ENCODE assay signal across 17 cellular contexts in the genomic region with DNA sequence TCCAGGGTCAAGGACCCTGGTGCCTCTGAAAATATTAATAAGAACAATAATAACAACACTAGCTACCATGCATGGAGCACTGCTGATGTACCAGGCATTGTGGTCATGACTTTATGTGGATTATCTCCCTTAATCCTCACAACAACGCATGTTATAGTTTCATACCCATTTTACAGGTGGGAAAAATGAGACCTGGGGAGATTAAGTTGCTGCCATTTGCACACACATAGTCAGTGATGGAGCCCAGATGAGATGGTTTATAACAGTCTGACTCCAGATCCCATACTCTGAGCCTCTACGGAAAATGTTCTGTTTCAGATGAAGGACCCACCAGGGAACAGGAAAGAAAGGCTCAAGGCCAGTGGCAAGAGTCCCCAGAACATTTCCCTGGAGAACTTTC. TPM values are rescaled to one million over a fixed set of nuclear protein-coding genes. Genes with fewer than 3 reads are reported as not detected.
DNase-seq lines count a peak whose midpoint lies in the region; ATAC-seq, FAIRE-seq and TF ChIP-seq lines count a peak whose summit lies in the region.
"Had no signal": no experiment of that assay in that cellular context is flagged by ENCODE, and none has a peak within 500 bp of the region (broad histone marks: within the 10 kb centered on the region; RNA-seq: fewer than 3 reads in every experiment).

No MANE protein-coding gene starts in this region.

- ATAC-seq in left cardiac atrium (no peak), HepG2 (no peak), right lobe of liver (no peak), mucosa of descending colon (no peak)

- DNase-seq in cardiac muscle cell (ENCODE audit: low read depth in 1 of 2, low spot score in 1 of 2) (no peak), left cardiac atrium (no peak), HepG2 (ENCODE audit: low spot score) (no peak), right lobe of liver (no peak), mucosa of descending colon (no peak), DMS53 treated with DMSO at 0.1 percent for 48 hours (lab: John Stamatoyannopoulos, UW; ENCODE audit: unreplicated experiment) (no peak)
- DNase-seq: C1 segment of cervical spinal cord; CD4-positive, alpha-beta memory T cell; DMS153; DND-41; GDM1; HCEC 1CT; HFFc6 had no signal

- no peaks in the 10 kb centered on the region for H4K20me1 ChIP-seq in HepG2 (ENCODE audit: insufficient read depth, low read length)

- H3K4me3 ChIP-seq in cardiac muscle cell = no peak overlapping the region
- no peak overlapping the region for H3K4me3 ChIP-seq in HepG2 (replicated peaks in 1 of 3; ENCODE audit: insufficient read depth in 1 of 3, low read depth in 2 of 3, low read length in 3 of 3)
- H3K4me3 ChIP-seq in right lobe of liver = no peak overlapping the region
- no peak overlapping the region for H3K4me3 ChIP-seq in mucosa of descending colon

- H3K79me2 ChIP-seq in HepG2 (ENCODE audit: insufficient read depth, low read length) = no peaks in the 10 kb centered on the region

- no peak for TF ChIP-seq RAD21 in HepG2 (CRISPR knock-in tag; IDR thresholded peaks at IDR 0.05)

- 66% methylated on average over 2 of the region's 2 CpGs for WGBS in HepG2 (ENCODE audit: low lambda C conversion rate)
- 86% methylated on average over 1 of the region's 2 CpGs for WGBS in right lobe of liver (ENCODE audit: insufficient coverage, low coverage, low lambda C conversion rate, missing lambda C conversion rate)

- TF ChIP-seq POLR2A in HepG2 (IDR thresholded peaks at IDR 0.05; ENCODE audit: insufficient read depth in 1 of 2, low read depth in 2 of 2, low read length in 2 of 2) (no peak), right lobe of liver (IDR thresholded peaks at IDR 0.05) (no peak)

- TF ChIP-seq CTCF in cardiac muscle cell (IDR thresholded peaks at IDR 0.05; ENCODE audit: low read depth, low read length) (no peak), HepG2 (CRISPR knock-in tag; IDR thresholded peaks at IDR 0.05) (no peak), right lobe of liver (IDR thresholded peaks at IDR 0.05) (no peak), mucosa of descending colon (IDR thresholded peaks at IDR 0.05) (no peak)

- CTCF ChIA-PET in HepG2 (lab: Yijun Ruan, JAX; ENCODE audit: low intra/inter-chr PET ratio, low total read pairs) = no interaction called here

- in situ Hi-C loops in HepG2 (cut with HindIII; ENCODE audit: extremely low pct_ligation_motif_present, low pct_unique_long_range_greater_than_20kb) = no loop called here

- H3K27ac ChIP-seq in cardiac muscle cell (peak overlapping the region; percentile 94), HepG2 (ENCODE audit: extremely low read length, insufficient read depth, low read length) (no peak overlapping the region), right lobe of liver (no peak overlapping the region), layer of hippocampus (ENCODE audit: low read depth, low read length) (peak overlapping the region; percentile 35), temporal lobe (ENCODE audit: low read depth, low read length) (peak overlapping the region; percentile 9)
- H3K27ac ChIP-seq: 22Rv1 had no signal

- BruUV-seq in HepG2 (replicated peaks; lab: Mats Ljungman, UMichigan) = no TSS peak

- H3K9ac ChIP-seq in HepG2 (ENCODE audit: insufficient read depth, low read depth, low read length) = no peak overlapping the region

- no peak overlapping the region for H2AFZ ChIP-seq in HepG2 (ENCODE audit: low read length)

- intact Hi-C loops in left cardiac atrium (cut with DNase I) (no loop called here), HepG2 (cut with micrococcal nuclease; ENCODE audit: unreplicated experiment) (no loop called here), right lobe of liver (cut with DNase I) (no loop called here), mucosa of descending colon (cut with DNase I, micrococcal nuclease) (no loop called here)

- H3K9me3 ChIP-seq in cardiac muscle cell (ENCODE audit: low read depth) (no peaks in the 10 kb centered on the region), HepG2 (ENCODE audit: low read length) (no peaks in the 10 kb centered on the region), right lobe of liver (no peaks in the 10 kb centered on the region), mucosa of descending colon (no peaks in the 10 kb centered on the region)

- POLR2A ChIA-PET in HepG2 (lab: Yijun Ruan, JAX) = no interaction called here

- H3K4me1 ChIP-seq in cardiac muscle cell (ENCODE audit: low read depth) (peaks cover 39% of the 10 kb centered on the region), HepG2 (ENCODE audit: insufficient read depth, low read length) (no peaks in the 10 kb centered on the region), right lobe of liver (peaks cover 0 to 4% (median 0%) of the 10 kb centered on the region in 4 donors), mucosa of descending colon (ENCODE audit: low read depth) (peaks cover under 1% of the 10 kb centered on the region)

- H3K27me3 ChIP-seq in cardiac muscle cell = no peaks in the 10 kb centered on the region
- no peaks in the 10 kb centered on the region for H3K27me3 ChIP-seq in HepG2 (ENCODE audit: control insufficient read depth in 1 of 2, insufficient read depth in 2 of 2, low read length in 2 of 2)
- no peaks in the 10 kb centered on the region for H3K27me3 ChIP-seq in right lobe of liver
- H3K27me3 ChIP-seq in layer of hippocampus (ENCODE audit: control insufficient read depth, insufficient read depth, low read length) = no peaks in the 10 kb centered on the region

- no peak overlapping the region for H3K4me2 ChIP-seq in HepG2 (ENCODE audit: low read depth, low read length)

- H3K36me3 ChIP-seq in cardiac muscle cell (no peaks in the 10 kb centered on the region), HepG2 (replicated peaks in 1 of 2; ENCODE audit: control insufficient read depth in 1 of 2, insufficient read depth in 2 of 2, low read length in 2 of 2) (no peaks in the 10 kb centered on the region), right lobe of liver (no peaks in the 10 kb centered on the region), mucosa of descending colon (ENCODE audit: low read depth) (no peaks in the 10 kb centered on the region)

- TF ChIP-seq EP300 in HepG2 (IDR thresholded peaks at IDR 0.05; ENCODE audit: low read depth in 2 of 2, low read length in 2 of 2) (no peak), HepG2 (CRISPR knock-in tag; IDR thresholded peaks at IDR 0.05; ENCODE audit: borderline replicate concordance) (no peak)

- FAIRE-seq in HepG2 (lab: Jason Lieb, UNC) = no peak
- FAIRE-seq: HTR-8/SVneo had no signal

TF ChIP-seq in HepG2, 621 proteins besides CTCF, POLR2A, EP300 and RAD21 (continues in another document):
- no peak for TF ChIP-seq ZNF761 (CRISPR knock-in tag; conservative IDR thresholded peaks at IDR 0.05)
- TF ChIP-seq ZNF629 (CRISPR knock-in tag; conservative IDR thresholded peaks at IDR 0.05) = 0 out of 2 replicates have a peak, but pooled peaks have one; percentile 16

RNA-seq across cellular contexts. Expression of a gene that starts 48.2 kb away (rescaled TPM):
- total RNA-seq in cardiac muscle cell (4.2 and 5.4 TPM in 2 replicates), left cardiac atrium (10 to 100 TPM; 11.8 to 12.5 TPM), HepG2 (2016; rRNA removed; fragmentation: Illumina TruSeq; extraction: Trizol) (0.73 and 1.1 TPM in 2 replicates), right lobe of liver (1 to 10 TPM; 2.3 to 7.5 (median 3.9) TPM), temporal lobe (0.74 TPM), mucosa of descending colon (10 to 100 TPM; 42.2 to 46.4 (median 44.4) TPM)
- polyA plus RNA-seq in cardiac muscle cell (4.1 and 7.9 TPM in 2 replicates), HepG2 (2011; rRNA removed) (0.13 and 0.24 TPM in 2 replicates)
- total RNA-seq in HepG2 (2016; cell fraction: cytosol; rRNA removed; fragmentation: Illumina TruSeq; extraction: Trizol; ENCODE audit: low read depth) = 0.30 and 0.35 TPM in 2 replicates
- 0.76 and 0.92 TPM in 2 replicates for total RNA-seq in HepG2 (2016; cell fraction: insoluble cytoplasmic fraction; rRNA removed; fragmentation: Illumina TruSeq; extraction: Trizol)
- 0.41 and 0.49 TPM in 2 replicates for total RNA-seq in HepG2 (2016; cell fraction: membrane; rRNA removed; fragmentation: Illumina TruSeq; extraction: Trizol)
- 1.4 and 2.4 TPM in 2 replicates for total RNA-seq in HepG2 (2016; cell fraction: nucleus; rRNA removed; fragmentation: Illumina TruSeq; extraction: Trizol)
- 0.11 and 0.12 TPM in 2 replicates for polyA plus RNA-seq in HepG2 (2011; cell fraction: cytosol; rRNA removed)
- 1.3 and 1.4 TPM in 2 replicates for polyA plus RNA-seq in HepG2 (2011; cell fraction: nucleus; rRNA removed)
- 0.12 and 0.28 TPM in 2 replicates for polyA plus RNA-seq in HepG2 (2012)
- 0.07 and 0.09 TPM in 2 replicates for polyA plus RNA-seq in HepG2 (2016; cell fraction: cytosol; fragmentation: Illumina TruSeq; extraction: Trizol; ENCODE audit: low read depth)
- polyA plus RNA-seq in HepG2 (2016; cell fraction: insoluble cytoplasmic fraction; fragmentation: Illumina TruSeq; extraction: Trizol; ENCODE audit: low read depth) = 0.50 and 0.53 TPM in 2 replicates
- polyA plus RNA-seq in HepG2 (2016; cell fraction: membrane; fragmentation: Illumina TruSeq; extraction: Trizol; ENCODE audit: low read depth) = 0.06 and 0.14 TPM in 2 replicates
- polyA plus RNA-seq in HepG2 (2016; cell fraction: nucleus; fragmentation: Illumina TruSeq; extraction: Trizol; ENCODE audit: insufficient read depth, low read depth) = 1.8 and 2.1 TPM in 2 replicates
- polyA minus RNA-seq in HepG2 (2011; rRNA and poly(A)+ RNA removed; ENCODE audit: low replicate concordance) = 0.78 and 4.8 TPM in 2 replicates
- polyA minus RNA-seq in HepG2 (2011; cell fraction: cytosol; rRNA and poly(A)+ RNA removed) = 0.35 and 0.40 TPM in 2 replicates
- 0.90 and 1.1 TPM in 2 replicates for polyA minus RNA-seq in HepG2 (2011; cell fraction: nucleus; rRNA and poly(A)+ RNA removed)

Comparison
In these comparisons a context has a peak if more than half of its experiments do, and no peak if none do; other contexts are left out.
1. H3K27ac ChIP-seq: peak in cardiac muscle cell (single experiment), layer of hippocampus (single experiment) and temporal lobe (single experiment); none in HepG2 (single experiment) and right lobe of liver (0 of 3).